Comparison of ENCODE assay signal across 20 cellular contexts in genomic region chr5:60437308-60437707, GRCh38.
DNase-seq lines count a peak whose midpoint lies in the region; ATAC-seq and TF ChIP-seq lines count a peak whose summit lies in the region.
"Had no signal": no experiment of that assay in that cellular context is flagged by ENCODE, and none has a peak within 500 bp of the region (broad histone marks: within the 10 kb centered on the region; RNA-seq: fewer than 3 reads in every experiment).

No MANE protein-coding gene starts in this region.

- TF ChIP-seq CTCF in natural killer cell (IDR thresholded peaks at IDR 0.05) = no peak

- H3K36me3 Mint-ChIP-seq in natural killer cell = no peaks in the 10 kb centered on the region
- H3K36me3 Mint-ChIP-seq: CD8-positive, alpha-beta T cell had no signal

- no peak for DNase-seq in LoVo (ENCODE audit: low spot score)
- no peak for DNase-seq in natural killer cell
- DNase-seq: C1 segment of cervical spinal cord; CD8-positive, alpha-beta T cell; GM23248; H9; KBM-7; NCI-H1105 treated with DMSO at 0.1 percent for 48 hours; NCI-H2029 treated with DMSO at 0.1 percent for 48 hours; NCI-H345; NCI-H524; NCI-H774; Peyer's patch; SJCRH30; T-helper 1 cell had no signal

- H3K27me3 Mint-ChIP-seq in natural killer cell (ENCODE audit: low read depth in 2 of 2) = no peaks in the 10 kb centered on the region

- no peak overlapping the region for H3K4me3 Mint-ChIP-seq in natural killer cell
- H3K4me3 Mint-ChIP-seq: CD8-positive, alpha-beta T cell; H9 had no signal

- H3K27ac Mint-ChIP-seq in natural killer cell = no peak overlapping the region
- H3K27ac Mint-ChIP-seq: CD8-positive, alpha-beta T cell; H9 had no signal

- peaks cover 6 to 7% of the 10 kb centered on the region in 2 donors for H3K9me3 Mint-ChIP-seq in natural killer cell
- H3K9me3 Mint-ChIP-seq: CD8-positive, alpha-beta T cell had no signal

- intact Hi-C loops in natural killer cell (cut with micrococcal nuclease) = no loop called here

- ATAC-seq in GM18867 (IDR thresholded peaks at IDR 0.05; ENCODE audit: unreplicated experiment) = peak; percentile 23
- peak; percentile 48 for ATAC-seq in GM21723 (IDR thresholded peaks at IDR 0.05; ENCODE audit: unreplicated experiment)
- peak; percentile 34 for ATAC-seq in HG03432 (IDR thresholded peaks at IDR 0.05; ENCODE audit: unreplicated experiment)
- no peak for ATAC-seq in GM18519 (IDR thresholded peaks at IDR 0.05; ENCODE audit: low FRiP score, unreplicated experiment)
- ATAC-seq in HG03521 (IDR thresholded peaks at IDR 0.05; ENCODE audit: unreplicated experiment) = no peak
- no peak for ATAC-seq in natural killer cell
- ATAC-seq: CD8-positive, alpha-beta T cell had no signal

- H3K4me1 Mint-ChIP-seq in natural killer cell = no peaks in the 10 kb centered on the region
- H3K4me1 Mint-ChIP-seq: H9 had no signal

Comparison
In these comparisons a context has a peak if more than half of its experiments do, and no peak if none do; other contexts are left out.
1. ATAC-seq: peak in GM18867 (single experiment), GM21723 (single experiment) and HG03432 (single experiment); none in GM18519 (single experiment), HG03521 (single experiment) and natural killer cell (0 of 3).